In genomic region chr12:25811656-25812126, GRCh38 we compare ENCODE assay signal across 10 cellular contexts.
A peak's percentile ranks its signal among the peaks of the same experiment; 100 is the strongest.
DNase-seq lines count a peak whose midpoint lies in the region; ATAC-seq, FAIRE-seq and TF ChIP-seq lines count a peak whose summit lies in the region.
"Had no signal": no experiment of that assay in that cellular context is flagged by ENCODE, and none has a peak within 500 bp of the region (broad histone marks: within the 10 kb centered on the region; RNA-seq: fewer than 3 reads in every experiment).

No MANE protein-coding gene starts in this region.

- peak overlapping the region; percentile 90 for H3K9ac ChIP-seq in OCI-LY3 (ENCODE audit: low read length)

- H3K9me3 ChIP-seq in OCI-LY3 (ENCODE audit: insufficient read depth, low read length) (peaks cover 11% of the 10 kb centered on the region; the same call in 1 of the 2 replicates), small intestine (ENCODE audit: control insufficient read depth, low read depth) (no peaks in the 10 kb centered on the region)
- H3K9me3 ChIP-seq: gastroesophageal sphincter had no signal

- no peaks in the 10 kb centered on the region for H4K20me1 ChIP-seq in OCI-LY3 (ENCODE audit: insufficient read depth, low read length)

- no peak for TF ChIP-seq CTCF in OCI-LY3 (IDR thresholded peaks at IDR 0.05; ENCODE audit: low read depth, low read length)

- no peaks in the 10 kb centered on the region for H3K79me2 ChIP-seq in OCI-LY3 (ENCODE audit: low read length)

- WGBS in small intestine, 3 donors: 60 to 72% (median 60%) methylated on average over 5 of the region's 5 CpGs

- H3K27me3 ChIP-seq in OCI-LY3 (ENCODE audit: low read depth, low read length) (no peaks in the 10 kb centered on the region), small intestine (ENCODE audit: control insufficient read depth in 2 of 2, insufficient read depth in 2 of 2, low read length in 2 of 2) (no peaks in the 10 kb centered on the region)
- H3K27me3 ChIP-seq: gastroesophageal sphincter had no signal

- H3K27ac ChIP-seq in OCI-LY3 (ENCODE audit: low read length) (peak overlapping the region; percentile 99), small intestine (ENCODE audit: low read depth in 1 of 2, low read length in 1 of 2) (no peak overlapping the region)
- H3K27ac ChIP-seq: gastroesophageal sphincter had no signal

- H3K4me3 ChIP-seq in OCI-LY3 (ENCODE audit: low read length): peak overlapping the region; percentile 70
- H3K4me3 ChIP-seq in small intestine (ENCODE audit: low read depth in 1 of 2, low read length in 2 of 2): no peak overlapping the region
- H3K4me3 ChIP-seq: gastroesophageal sphincter had no signal

- H3K36me3 ChIP-seq in OCI-LY3 (replicated peaks; ENCODE audit: low read depth, low read length) (peaks cover 11% of the 10 kb centered on the region), small intestine (ENCODE audit: control insufficient read depth in 2 of 2, insufficient read depth in 2 of 2, low read length in 2 of 2) (no peaks in the 10 kb centered on the region)
- H3K36me3 ChIP-seq: gastroesophageal sphincter had no signal

- H3K4me1 ChIP-seq in OCI-LY3 (ENCODE audit: low read length) (peaks cover 60% of the 10 kb centered on the region), small intestine (ENCODE audit: control insufficient read depth in 2 of 2, insufficient read depth in 1 of 2, low read depth in 1 of 2, low read length in 1 of 2) (no peaks in the 10 kb centered on the region)
- H3K4me1 ChIP-seq: gastroesophageal sphincter had no signal

- ATAC-seq in GM18868 (IDR thresholded peaks at IDR 0.05; ENCODE audit: unreplicated experiment): peak; percentile 68
- peak; percentile 52 for ATAC-seq in HG02623 (IDR thresholded peaks at IDR 0.05; ENCODE audit: unreplicated experiment)
- ATAC-seq in HG03460 (IDR thresholded peaks at IDR 0.05; ENCODE audit: unreplicated experiment): no peak
- ATAC-seq: activated T-helper 17 cell treated with anti-CD3 and anti-CD28 coated beads, Interleukin-2, amount 50 U/mL, for 72 hours; gastroesophageal sphincter had no signal

- H3K4me2 ChIP-seq in OCI-LY3 (ENCODE audit: low read length): peak overlapping the region; percentile 95

- FAIRE-seq in frontal cortex (lab: Jason Lieb, UNC): no peak
- no peak for FAIRE-seq in small intestine (lab: Jason Lieb, UNC)

- DNase-seq in putamen (ENCODE audit: low spot score): peak; percentile 25
- DNase-seq in frontal cortex (ENCODE audit: low spot score in 2 of 2): no peak
- no peak for DNase-seq in small intestine
- DNase-seq: posterior cingulate gyrus had no signal

- 0 out of 2 replicates have a peak overlapping the region, but pooled peaks have one; percentile 44 for H2AFZ ChIP-seq in OCI-LY3 (ENCODE audit: low read depth, low read length)
